In the genomic region with DNA sequence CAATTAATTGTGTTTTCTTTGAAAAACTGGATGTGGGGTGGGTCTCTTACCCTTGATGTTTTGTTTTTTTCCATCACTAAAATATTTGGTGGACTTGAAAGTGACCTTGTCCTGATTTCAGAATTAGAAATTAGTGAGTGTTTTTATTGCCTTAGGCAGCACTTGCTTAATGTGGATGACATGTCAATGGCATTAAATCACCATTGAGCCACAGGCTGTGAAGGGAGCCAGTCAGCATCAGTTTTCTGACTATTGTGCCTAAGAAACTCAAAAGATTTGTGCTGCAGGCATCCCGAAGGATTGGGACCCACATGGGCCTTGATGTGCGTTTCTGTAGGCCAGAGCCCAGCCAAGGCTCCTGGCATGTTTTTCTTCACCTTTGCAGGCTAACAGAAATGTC, we compare ENCODE assay signal across 17 cellular contexts. TPM values are rescaled to one million over a fixed set of nuclear protein-coding genes. Genes with fewer than 3 reads are reported as not detected.
DNase-seq lines count a peak whose midpoint lies in the region; ATAC-seq, FAIRE-seq and TF ChIP-seq lines count a peak whose summit lies in the region.
"Had no signal": no experiment of that assay in that cellular context is flagged by ENCODE, and none has a peak within 500 bp of the region (broad histone marks: within the 10 kb centered on the region; RNA-seq: fewer than 3 reads in every experiment).

No MANE protein-coding gene starts in this region.

- peaks cover 12% of the 10 kb centered on the region for H3K9me3 ChIP-seq in OCI-LY1 (ENCODE audit: low read length)
- H3K9me3 ChIP-seq in right cardiac atrium (ENCODE audit: control insufficient read depth, low read length), result no peaks in the 10 kb centered on the region
- H3K9me3 ChIP-seq in stomach, result no peaks in the 10 kb centered on the region

- peak overlapping the region; percentile 62 for H3K27ac ChIP-seq in OCI-LY1 (ENCODE audit: low read depth, low read length, poor library complexity, severe bottlenecking)
- peak overlapping the region; percentile 44 for H3K27ac ChIP-seq in right cardiac atrium (ENCODE audit: low read length)
- H3K27ac ChIP-seq in stomach, result peak overlapping the region; percentile 35 to 78 (median 65)

- TF ChIP-seq EP300 in stomach (IDR thresholded peaks at IDR 0.05), result no peak

- 92% methylated on average over 2 of the region's 2 CpGs for WGBS in right cardiac atrium
- WGBS in stomach, 5 donors, result 85 to 93% (median 91%) methylated on average over 2 of the region's 2 CpGs

- H3F3A ChIP-seq in OCI-LY1 (ENCODE audit: insufficient read depth, low read length), result peaks cover 6% of the 10 kb centered on the region

- H3K4me3 ChIP-seq in OCI-LY1 (ENCODE audit: low read depth, low read length, poor library complexity, severe bottlenecking) (no peak overlapping the region), right cardiac atrium (ENCODE audit: low read length) (no peak overlapping the region), stomach (no peak overlapping the region)

- peaks cover 59% of the 10 kb centered on the region for H3K79me2 ChIP-seq in OCI-LY1 (ENCODE audit: insufficient read depth, low read length)

- H4K20me1 ChIP-seq in OCI-LY1 (ENCODE audit: insufficient read depth, low read length), result no peaks in the 10 kb centered on the region

- intact Hi-C loops in right cardiac atrium (cut with DNase I), result no loop called here
- intact Hi-C loops in stomach (cut with DNase I; ENCODE audit: low total_unique reads), result no loop called here

- TF ChIP-seq CTCF in OCI-LY1 (IDR thresholded peaks at IDR 0.05; ENCODE audit: low read length) (no peak), stomach (IDR thresholded peaks at IDR 0.05) (no peak)

- DNase-seq in GM19239 (ENCODE audit: insufficient read length, low spot score) (no peak), right cardiac atrium (no peak), stomach (no peak), NCI-H1930 (lab: John Stamatoyannopoulos, UW) (no peak), T1000 (lab: John Stamatoyannopoulos, UW) (no peak)
- DNase-seq in activated effector memory CD4-positive, alpha-beta T cell treated with anti-CD3 and anti-CD28 coated beads, Interleukin-2, amount 50 U/mL, for 16 hours, result no peak
- DNase-seq in activated naive CD4-positive, alpha-beta T cell treated with anti-CD3 and anti-CD28 coated beads, Interleukin-2, amount 50 U/mL, for 16 hours, result no peak
- DNase-seq: activated CD8-positive, alpha-beta T cell treated with anti-CD3 and anti-CD28 coated beads, Interleukin-2, amount 10 ng/mL, durations not matched to agents 7 days and 5 days; activated naive CD4-positive, alpha-beta T cell treated with anti-CD3 and anti-CD28 coated beads, Interleukin-2, amount 10 ng/mL, durations not matched to agents 7 days and 5 days; foreskin melanocyte; kidney glomerular epithelial cell; NCI-H2029 treated with DMSO at 0.1 percent for 48 hours; nucleus accumbens; stimulated activated CD4-positive, alpha-beta T cell treated with anti-CD3 and anti-CD28 coated beads, Interleukin-2, amount 100 ng/mL, for 48 hours; stimulated activated naive CD8-positive, alpha-beta T cell treated with anti-CD3 and anti-CD28 coated beads, Interleukin-15, Interleukin-2, amounts not matched to agents 100 U/mL and 50 U/mL, for 24 hours had no signal

- peak; percentile 23 for FAIRE-seq in GM19239 (lab: Jason Lieb, UNC)
- FAIRE-seq: HTR-8/SVneo had no signal

- H3K4me2 ChIP-seq in OCI-LY1 (ENCODE audit: low read length), result peak overlapping the region; percentile 23; the same call in 1 of the 2 replicates

- peaks cover 56% of the 10 kb centered on the region for H3K4me1 ChIP-seq in OCI-LY1 (ENCODE audit: insufficient read depth, low read length, severe bottlenecking)
- peaks cover 9% of the 10 kb centered on the region for H3K4me1 ChIP-seq in right cardiac atrium (ENCODE audit: control insufficient read depth, insufficient read depth, low read length)
- peaks cover 0 to 40% (median 17%) of the 10 kb centered on the region in 4 donors for H3K4me1 ChIP-seq in stomach

- peaks cover 88% of the 10 kb centered on the region for H3K36me3 ChIP-seq in OCI-LY1 (ENCODE audit: insufficient read depth, low read length)
- H3K36me3 ChIP-seq in stomach, result peaks cover 0 to 22% (median 12%) of the 10 kb centered on the region in 4 donors

- H2AFZ ChIP-seq in OCI-LY1 (ENCODE audit: low read length), result no peak overlapping the region

- no peaks in the 10 kb centered on the region for H3K27me3 ChIP-seq in OCI-LY1 (ENCODE audit: insufficient read depth, low read length)
- no peaks in the 10 kb centered on the region for H3K27me3 ChIP-seq in right cardiac atrium (ENCODE audit: control insufficient read depth, insufficient read depth)
- no peaks in the 10 kb centered on the region for H3K27me3 ChIP-seq in stomach

- no peaks in the 10 kb centered on the region for H3K9me2 ChIP-seq in OCI-LY1 (ENCODE audit: low read depth, low read length)

- no peak for ATAC-seq in right cardiac atrium
- ATAC-seq: activated CD8-positive, alpha-beta T cell treated with anti-CD3 and anti-CD28 coated beads, Interleukin-2, amount 10 ng/mL, durations not matched to agents 7 days and 5 days; stimulated activated naive CD8-positive, alpha-beta T cell treated with anti-CD3 and anti-CD28 coated beads, Interleukin-15, Interleukin-2, amounts not matched to agents 100 U/mL and 50 U/mL, for 24 hours had no signal

- H3K9ac ChIP-seq in OCI-LY1 (ENCODE audit: low read length), result no peak overlapping the region; the same call in 1 of the 2 replicates

- no peak for TF ChIP-seq POLR2A in stomach (IDR thresholded peaks at IDR 0.05)

RNA-seq across cellular contexts. Expression of a gene that starts 53.8 kb away (rescaled TPM):
- total RNA-seq in right cardiac atrium, result 10 to 100 TPM; 19.0 to 30.1 (median 23.1) TPM
- polyA plus RNA-seq in right cardiac atrium, result 10.4 TPM
- total RNA-seq in stomach, result 10 to 100 TPM; 18.2 to 39.5 (median 19.8) TPM
- 10 to 100 TPM in 2 of 3 donors, 1 to 10 TPM in 1; 5.1 to 11.0 (median 10.1) TPM for polyA plus RNA-seq in stomach
